Comparison of ENCODE assay signal across 1 cellular context in the genomic region with DNA sequence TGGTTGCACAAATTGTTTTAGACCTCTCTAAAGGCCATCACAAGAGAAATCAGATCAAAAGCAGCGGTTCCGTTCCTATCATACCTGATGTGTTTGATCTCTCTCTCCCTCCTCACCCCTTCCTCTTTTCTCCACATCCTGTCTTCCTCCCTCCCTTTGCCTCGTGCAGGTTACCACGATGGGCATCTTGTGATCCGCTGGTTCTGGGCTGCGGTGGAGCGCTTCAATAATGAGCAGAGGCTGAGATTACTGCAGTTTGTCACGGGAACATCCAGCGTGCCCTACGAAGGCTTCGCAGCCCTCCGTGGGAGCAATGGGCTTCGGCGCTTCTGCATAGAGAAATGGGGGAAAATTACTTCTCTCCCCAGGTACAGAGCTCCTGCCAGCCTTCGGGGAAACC.
TF ChIP-seq lines count a peak whose summit lies in the region.

No MANE protein-coding gene starts in this region.

TF ChIP-seq in K562, 482 proteins besides CTCF, POLR2A, EP300 and RAD21:
- TF ChIP-seq PTRF (tag; IDR thresholded peaks at IDR 0.05) (no peak), SPI1 (IDR thresholded peaks at IDR 0.05; ENCODE audit: borderline replicate concordance, low read depth, low read length) (peak; percentile 59; the same call in 1 of the 2 replicates), MED1 (CRISPR knock-in tag; IDR thresholded peaks at IDR 0.05; ENCODE audit: borderline replicate concordance) (no peak), ZKSCAN1 (IDR thresholded peaks at IDR 0.05; ENCODE audit: low read depth, low read length) (no peak), BDP1 (IDR thresholded peaks at IDR 0.05; ENCODE audit: insufficient read depth, insufficient read length) (no peak), KAT7 (CRISPR knock-in tag; IDR thresholded peaks at IDR 0.05; ENCODE audit: borderline replicate concordance) (no peak), ZNF175 (CRISPR knock-in tag; IDR thresholded peaks at IDR 0.05; ENCODE audit: low read depth) (0 out of 2 replicates have a peak, but pooled peaks have one; percentile 35), TCF3 (CRISPR knock-in tag; IDR thresholded peaks at IDR 0.05) (no peak), HDAC2 (IDR thresholded peaks at IDR 0.05) (no peak), POLR2B (IDR thresholded peaks at IDR 0.05; ENCODE audit: low read depth, partially characterized antibody) (no peak), CEBPG (CRISPR knock-in tag; IDR thresholded peaks at IDR 0.05) (no peak), CEBPG (tag; conservative IDR thresholded peaks at IDR 0.05 in 1 of 2, IDR thresholded peaks at IDR 0.05 in 1 of 2) (peak in 1 of 2 experiments; percentile 9; a peak in 2 of 4 replicates), HDAC6 (IDR thresholded peaks at IDR 0.05; ENCODE audit: low read depth, low read length) (no peak), SREBF2 (CRISPR knock-in tag; IDR thresholded peaks at IDR 0.05) (no peak), NFIX (CRISPR knock-in tag; IDR thresholded peaks at IDR 0.05; ENCODE audit: low read depth) (no peak), SMAD3 (CRISPR knock-in tag; conservative IDR thresholded peaks at IDR 0.05) (no peak), SP1 (CRISPR knock-in tag; IDR thresholded peaks at IDR 0.05) (no peak), L3MBTL2 (IDR thresholded peaks at IDR 0.05) (peak; percentile 54; the same call in 1 of the 2 replicates), SRSF9 (IDR thresholded peaks at IDR 0.05; ENCODE audit: borderline replicate concordance, low read depth, low read length) (no peak), ZBTB1 (CRISPR knock-in tag; IDR thresholded peaks at IDR 0.05; ENCODE audit: borderline replicate concordance, low read depth) (no peak)
- TF ChIP-seq, protein P1, sequence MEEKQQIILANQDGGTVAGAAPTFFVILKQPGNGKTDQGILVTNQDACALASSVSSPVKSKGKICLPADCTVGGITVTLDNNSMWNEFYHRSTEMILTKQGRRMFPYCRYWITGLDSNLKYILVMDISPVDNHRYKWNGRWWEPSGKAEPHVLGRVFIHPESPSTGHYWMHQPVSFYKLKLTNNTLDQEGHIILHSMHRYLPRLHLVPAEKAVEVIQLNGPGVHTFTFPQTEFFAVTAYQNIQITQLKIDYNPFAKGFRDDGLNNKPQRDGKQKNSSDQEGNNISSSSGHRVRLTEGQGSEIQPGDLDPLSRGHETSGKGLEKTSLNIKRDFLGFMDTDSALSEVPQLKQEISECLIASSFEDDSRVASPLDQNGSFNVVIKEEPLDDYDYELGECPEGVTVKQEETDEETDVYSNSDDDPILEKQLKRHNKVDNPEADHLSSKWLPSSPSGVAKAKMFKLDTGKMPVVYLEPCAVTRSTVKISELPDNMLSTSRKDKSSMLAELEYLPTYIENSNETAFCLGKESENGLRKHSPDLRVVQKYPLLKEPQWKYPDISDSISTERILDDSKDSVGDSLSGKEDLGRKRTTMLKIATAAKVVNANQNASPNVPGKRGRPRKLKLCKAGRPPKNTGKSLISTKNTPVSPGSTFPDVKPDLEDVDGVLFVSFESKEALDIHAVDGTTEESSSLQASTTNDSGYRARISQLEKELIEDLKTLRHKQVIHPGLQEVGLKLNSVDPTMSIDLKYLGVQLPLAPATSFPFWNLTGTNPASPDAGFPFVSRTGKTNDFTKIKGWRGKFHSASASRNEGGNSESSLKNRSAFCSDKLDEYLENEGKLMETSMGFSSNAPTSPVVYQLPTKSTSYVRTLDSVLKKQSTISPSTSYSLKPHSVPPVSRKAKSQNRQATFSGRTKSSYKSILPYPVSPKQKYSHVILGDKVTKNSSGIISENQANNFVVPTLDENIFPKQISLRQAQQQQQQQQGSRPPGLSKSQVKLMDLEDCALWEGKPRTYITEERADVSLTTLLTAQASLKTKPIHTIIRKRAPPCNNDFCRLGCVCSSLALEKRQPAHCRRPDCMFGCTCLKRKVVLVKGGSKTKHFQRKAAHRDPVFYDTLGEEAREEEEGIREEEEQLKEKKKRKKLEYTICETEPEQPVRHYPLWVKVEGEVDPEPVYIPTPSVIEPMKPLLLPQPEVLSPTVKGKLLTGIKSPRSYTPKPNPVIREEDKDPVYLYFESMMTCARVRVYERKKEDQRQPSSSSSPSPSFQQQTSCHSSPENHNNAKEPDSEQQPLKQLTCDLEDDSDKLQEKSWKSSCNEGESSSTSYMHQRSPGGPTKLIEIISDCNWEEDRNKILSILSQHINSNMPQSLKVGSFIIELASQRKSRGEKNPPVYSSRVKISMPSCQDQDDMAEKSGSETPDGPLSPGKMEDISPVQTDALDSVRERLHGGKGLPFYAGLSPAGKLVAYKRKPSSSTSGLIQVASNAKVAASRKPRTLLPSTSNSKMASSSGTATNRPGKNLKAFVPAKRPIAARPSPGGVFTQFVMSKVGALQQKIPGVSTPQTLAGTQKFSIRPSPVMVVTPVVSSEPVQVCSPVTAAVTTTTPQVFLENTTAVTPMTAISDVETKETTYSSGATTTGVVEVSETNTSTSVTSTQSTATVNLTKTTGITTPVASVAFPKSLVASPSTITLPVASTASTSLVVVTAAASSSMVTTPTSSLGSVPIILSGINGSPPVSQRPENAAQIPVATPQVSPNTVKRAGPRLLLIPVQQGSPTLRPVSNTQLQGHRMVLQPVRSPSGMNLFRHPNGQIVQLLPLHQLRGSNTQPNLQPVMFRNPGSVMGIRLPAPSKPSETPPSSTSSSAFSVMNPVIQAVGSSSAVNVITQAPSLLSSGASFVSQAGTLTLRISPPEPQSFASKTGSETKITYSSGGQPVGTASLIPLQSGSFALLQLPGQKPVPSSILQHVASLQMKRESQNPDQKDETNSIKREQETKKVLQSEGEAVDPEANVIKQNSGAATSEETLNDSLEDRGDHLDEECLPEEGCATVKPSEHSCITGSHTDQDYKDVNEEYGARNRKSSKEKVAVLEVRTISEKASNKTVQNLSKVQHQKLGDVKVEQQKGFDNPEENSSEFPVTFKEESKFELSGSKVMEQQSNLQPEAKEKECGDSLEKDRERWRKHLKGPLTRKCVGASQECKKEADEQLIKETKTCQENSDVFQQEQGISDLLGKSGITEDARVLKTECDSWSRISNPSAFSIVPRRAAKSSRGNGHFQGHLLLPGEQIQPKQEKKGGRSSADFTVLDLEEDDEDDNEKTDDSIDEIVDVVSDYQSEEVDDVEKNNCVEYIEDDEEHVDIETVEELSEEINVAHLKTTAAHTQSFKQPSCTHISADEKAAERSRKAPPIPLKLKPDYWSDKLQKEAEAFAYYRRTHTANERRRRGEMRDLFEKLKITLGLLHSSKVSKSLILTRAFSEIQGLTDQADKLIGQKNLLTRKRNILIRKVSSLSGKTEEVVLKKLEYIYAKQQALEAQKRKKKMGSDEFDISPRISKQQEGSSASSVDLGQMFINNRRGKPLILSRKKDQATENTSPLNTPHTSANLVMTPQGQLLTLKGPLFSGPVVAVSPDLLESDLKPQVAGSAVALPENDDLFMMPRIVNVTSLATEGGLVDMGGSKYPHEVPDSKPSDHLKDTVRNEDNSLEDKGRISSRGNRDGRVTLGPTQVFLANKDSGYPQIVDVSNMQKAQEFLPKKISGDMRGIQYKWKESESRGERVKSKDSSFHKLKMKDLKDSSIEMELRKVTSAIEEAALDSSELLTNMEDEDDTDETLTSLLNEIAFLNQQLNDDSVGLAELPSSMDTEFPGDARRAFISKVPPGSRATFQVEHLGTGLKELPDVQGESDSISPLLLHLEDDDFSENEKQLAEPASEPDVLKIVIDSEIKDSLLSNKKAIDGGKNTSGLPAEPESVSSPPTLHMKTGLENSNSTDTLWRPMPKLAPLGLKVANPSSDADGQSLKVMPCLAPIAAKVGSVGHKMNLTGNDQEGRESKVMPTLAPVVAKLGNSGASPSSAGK (IDR thresholded peaks at IDR 0.05): peak; percentile 33; the same call in 1 of the 2 replicates
- TF ChIP-seq, protein P2, sequence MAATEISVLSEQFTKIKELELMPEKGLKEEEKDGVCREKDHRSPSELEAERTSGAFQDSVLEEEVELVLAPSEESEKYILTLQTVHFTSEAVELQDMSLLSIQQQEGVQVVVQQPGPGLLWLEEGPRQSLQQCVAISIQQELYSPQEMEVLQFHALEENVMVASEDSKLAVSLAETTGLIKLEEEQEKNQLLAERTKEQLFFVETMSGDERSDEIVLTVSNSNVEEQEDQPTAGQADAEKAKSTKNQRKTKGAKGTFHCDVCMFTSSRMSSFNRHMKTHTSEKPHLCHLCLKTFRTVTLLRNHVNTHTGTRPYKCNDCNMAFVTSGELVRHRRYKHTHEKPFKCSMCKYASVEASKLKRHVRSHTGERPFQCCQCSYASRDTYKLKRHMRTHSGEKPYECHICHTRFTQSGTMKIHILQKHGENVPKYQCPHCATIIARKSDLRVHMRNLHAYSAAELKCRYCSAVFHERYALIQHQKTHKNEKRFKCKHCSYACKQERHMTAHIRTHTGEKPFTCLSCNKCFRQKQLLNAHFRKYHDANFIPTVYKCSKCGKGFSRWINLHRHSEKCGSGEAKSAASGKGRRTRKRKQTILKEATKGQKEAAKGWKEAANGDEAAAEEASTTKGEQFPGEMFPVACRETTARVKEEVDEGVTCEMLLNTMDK (IDR thresholded peaks at IDR 0.05; ENCODE audit: borderline replicate concordance, insufficient read depth, low read depth, low read length, poor library complexity, severe bottlenecking): no peak
- TF ChIP-seq, protein P3, sequence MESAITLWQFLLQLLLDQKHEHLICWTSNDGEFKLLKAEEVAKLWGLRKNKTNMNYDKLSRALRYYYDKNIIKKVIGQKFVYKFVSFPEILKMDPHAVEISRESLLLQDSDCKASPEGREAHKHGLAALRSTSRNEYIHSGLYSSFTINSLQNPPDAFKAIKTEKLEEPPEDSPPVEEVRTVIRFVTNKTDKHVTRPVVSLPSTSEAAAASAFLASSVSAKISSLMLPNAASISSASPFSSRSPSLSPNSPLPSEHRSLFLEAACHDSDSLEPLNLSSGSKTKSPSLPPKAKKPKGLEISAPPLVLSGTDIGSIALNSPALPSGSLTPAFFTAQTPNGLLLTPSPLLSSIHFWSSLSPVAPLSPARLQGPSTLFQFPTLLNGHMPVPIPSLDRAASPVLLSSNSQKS (CRISPR knock-in tag; IDR thresholded peaks at IDR 0.05): no peak
- TF ChIP-seq, protein P4, sequence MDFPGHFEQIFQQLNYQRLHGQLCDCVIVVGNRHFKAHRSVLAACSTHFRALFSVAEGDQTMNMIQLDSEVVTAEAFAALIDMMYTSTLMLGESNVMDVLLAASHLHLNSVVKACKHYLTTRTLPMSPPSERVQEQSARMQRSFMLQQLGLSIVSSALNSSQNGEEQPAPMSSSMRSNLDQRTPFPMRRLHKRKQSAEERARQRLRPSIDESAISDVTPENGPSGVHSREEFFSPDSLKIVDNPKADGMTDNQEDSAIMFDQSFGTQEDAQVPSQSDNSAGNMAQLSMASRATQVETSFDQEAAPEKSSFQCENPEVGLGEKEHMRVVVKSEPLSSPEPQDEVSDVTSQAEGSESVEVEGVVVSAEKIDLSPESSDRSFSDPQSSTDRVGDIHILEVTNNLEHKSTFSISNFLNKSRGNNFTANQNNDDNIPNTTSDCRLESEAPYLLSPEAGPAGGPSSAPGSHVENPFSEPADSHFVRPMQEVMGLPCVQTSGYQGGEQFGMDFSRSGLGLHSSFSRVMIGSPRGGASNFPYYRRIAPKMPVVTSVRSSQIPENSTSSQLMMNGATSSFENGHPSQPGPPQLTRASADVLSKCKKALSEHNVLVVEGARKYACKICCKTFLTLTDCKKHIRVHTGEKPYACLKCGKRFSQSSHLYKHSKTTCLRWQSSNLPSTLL (IDR thresholded peaks at IDR 0.05): no peak
- TF ChIP-seq, protein P5, sequence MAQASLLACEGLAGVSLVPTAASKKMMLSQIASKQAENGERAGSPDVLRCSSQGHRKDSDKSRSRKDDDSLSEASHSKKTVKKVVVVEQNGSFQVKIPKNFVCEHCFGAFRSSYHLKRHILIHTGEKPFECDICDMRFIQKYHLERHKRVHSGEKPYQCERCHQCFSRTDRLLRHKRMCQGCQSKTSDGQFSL (CRISPR knock-in tag; IDR thresholded peaks at IDR 0.05): no peak
- TF ChIP-seq, protein P5 (tag; IDR thresholded peaks at IDR 0.05): no peak
TF ChIP-seq in K562: peak in this region for 5.
